In the genomic region with DNA sequence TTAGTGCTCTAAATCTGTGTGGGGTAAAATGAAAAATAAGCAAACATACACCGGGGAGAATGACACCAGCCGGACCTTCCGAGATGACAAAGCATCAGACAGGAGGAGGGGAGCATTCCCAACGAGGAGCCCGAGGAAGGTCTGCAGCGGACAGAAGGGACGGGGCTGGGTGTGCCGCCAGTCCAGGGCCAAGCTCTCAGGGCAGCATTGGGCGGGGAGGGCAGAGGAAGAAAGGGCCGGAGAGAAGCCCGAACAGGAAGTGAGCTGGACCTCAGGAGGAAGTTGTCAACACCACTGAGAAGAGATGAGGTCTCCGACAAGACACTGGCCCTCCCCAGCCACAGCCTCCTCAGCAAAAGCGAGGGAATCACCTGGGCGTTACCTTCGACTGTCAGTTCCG, we compare ENCODE assay signal across 29 cellular contexts.
"Had no signal": no experiment of that assay in that cellular context is flagged by ENCODE, and none has a peak within 500 bp of the region (broad histone marks: within the 10 kb centered on the region; RNA-seq: fewer than 3 reads in every experiment).

No MANE protein-coding gene starts in this region.

- H3K4me1 ChIP-seq: gastroesophageal sphincter had no signal

- H3K27ac ChIP-seq: brain microvascular endothelial cell, epithelial cell of prostate, esophagus squamous epithelium, gastroesophageal sphincter had no signal

- H3K4me3 Mint-ChIP-seq: activated CD4-positive, alpha-beta memory T cell treated with anti-CD3 and anti-CD28 coated beads for 36 hours; activated CD4-positive, alpha-beta T cell treated with anti-CD3 and anti-CD28 coated beads for 36 hours; activated CD4-positive, alpha-beta T cell treated with anti-CD3 and anti-CD28 coated beads, Interleukin-2, amount 10 ng/mL, durations not matched to agents 24 days and 14 days; activated CD8-positive, alpha-beta T cell treated with anti-CD3 and anti-CD28 coated beads, Interleukin-2, amount 10 ng/mL, durations not matched to agents 7 days and 5 days; activated naive CD8-positive, alpha-beta T cell; activated T-cell treated with anti-CD3 and anti-CD28 coated beads, Interleukin-2, amount 50 U/mL, for 4 hours; activated T-helper 17 cell treated with anti-CD3 and anti-CD28 coated beads, Interleukin-2, amount 50 U/mL, for 72 hours; effector memory CD8-positive, alpha-beta T cell; T-helper 17 cell; T-helper 2 cell treated with Interferon-gamma antibody and Interleukin-4, amounts not matched to agents 5 μg/mL and 100 μg/mL, for 36 hours had no signal

- H3K9me3 Mint-ChIP-seq: activated CD4-positive, alpha-beta memory T cell treated with anti-CD3 and anti-CD28 coated beads for 36 hours; activated CD4-positive, alpha-beta T cell treated with anti-CD3 and anti-CD28 coated beads, Interleukin-2, amount 10 ng/mL, durations not matched to agents 24 days and 14 days; activated T-cell treated with anti-CD3 and anti-CD28 coated beads, Interleukin-2, amount 50 U/mL, for 4 hours; activated T-helper 17 cell treated with anti-CD3 and anti-CD28 coated beads, Interleukin-2, amount 50 U/mL, for 72 hours; effector memory CD8-positive, alpha-beta T cell; T-helper 2 cell treated with Interferon-gamma antibody and Interleukin-4, amounts not matched to agents 5 μg/mL and 100 μg/mL, for 36 hours had no signal

- H3K9me3 ChIP-seq: esophagus squamous epithelium, gastroesophageal sphincter had no signal

- H3K27ac Mint-ChIP-seq: activated CD4-positive, alpha-beta memory T cell treated with anti-CD3 and anti-CD28 coated beads for 36 hours; activated CD4-positive, alpha-beta T cell treated with anti-CD3 and anti-CD28 coated beads for 36 hours; activated CD4-positive, alpha-beta T cell treated with anti-CD3 and anti-CD28 coated beads, Interleukin-2, amount 10 ng/mL, durations not matched to agents 24 days and 14 days; activated CD8-positive, alpha-beta T cell treated with anti-CD3 and anti-CD28 coated beads, Interleukin-2, amount 10 ng/mL, durations not matched to agents 7 days and 5 days; activated naive CD8-positive, alpha-beta T cell; activated T-helper 17 cell treated with anti-CD3 and anti-CD28 coated beads, Interleukin-2, amount 50 U/mL, for 72 hours; effector memory CD8-positive, alpha-beta T cell; T-helper 17 cell; T-helper 2 cell treated with Interferon-gamma antibody and Interleukin-4, amounts not matched to agents 5 μg/mL and 100 μg/mL, for 36 hours had no signal

- H3K27me3 ChIP-seq: brain microvascular endothelial cell had no signal

- H3K4me3 ChIP-seq: esophagus squamous epithelium, gastroesophageal sphincter had no signal

- H3K36me3 ChIP-seq: brain microvascular endothelial cell, esophagus squamous epithelium, gastroesophageal sphincter had no signal

- H3K27me3 Mint-ChIP-seq: activated CD4-positive, alpha-beta memory T cell treated with anti-CD3 and anti-CD28 coated beads for 36 hours had no signal

- ATAC-seq: activated CD4-positive, alpha-beta T cell treated with anti-CD3 and anti-CD28 coated beads for 36 hours; activated CD8-positive, alpha-beta T cell treated with anti-CD3 and anti-CD28 coated beads, Interleukin-2, amount 10 ng/mL, durations not matched to agents 7 days and 5 days; activated T-cell treated with anti-CD3 and anti-CD28 coated beads, Interleukin-2, amount 50 U/mL, for 4 hours; activated T-helper 17 cell treated with anti-CD3 and anti-CD28 coated beads, Interleukin-2, amount 50 U/mL, for 72 hours; effector memory CD8-positive, alpha-beta T cell; gastroesophageal sphincter; T-helper 17 cell had no signal

- H3K4me1 Mint-ChIP-seq: activated CD4-positive, alpha-beta T cell treated with anti-CD3 and anti-CD28 coated beads for 36 hours; activated CD4-positive, alpha-beta T cell treated with anti-CD3 and anti-CD28 coated beads, Interleukin-2, amount 10 ng/mL, durations not matched to agents 24 days and 14 days; activated T-helper 17 cell treated with anti-CD3 and anti-CD28 coated beads, Interleukin-2, amount 50 U/mL, for 72 hours; T-helper 17 cell had no signal

- H3K36me3 Mint-ChIP-seq: activated CD4-positive, alpha-beta memory T cell treated with anti-CD3 and anti-CD28 coated beads for 36 hours; activated naive CD8-positive, alpha-beta T cell had no signal

- DNase-seq: activated CD4-positive, alpha-beta memory T cell treated with anti-CD3 and anti-CD28 coated beads for 36 hours; activated CD4-positive, alpha-beta T cell treated with anti-CD3 and anti-CD28 coated beads for 36 hours; activated CD4-positive, alpha-beta T cell treated with anti-CD3 and anti-CD28 coated beads, Interleukin-2, amount 10 ng/mL, durations not matched to agents 24 days and 14 days; activated CD4-positive, CD25-positive, alpha-beta regulatory T cell; activated CD4-positive, CD25-positive, alpha-beta regulatory T cell treated with anti-CD3 and anti-CD28 coated beads, Interleukin-2, amount 50 U/mL, for 72 hours; activated CD8-positive, alpha-beta T cell treated with anti-CD3 and anti-CD28 coated beads, Interleukin-2, amount 10 ng/mL, durations not matched to agents 7 days and 5 days; activated effector memory CD4-positive, alpha-beta T cell treated with Interleukin-2 at 50 U/mL for 16 hours; activated gamma-delta T cell treated with Interleukin-2 at 50 U/mL for 16 hours; activated naive CD4-positive, alpha-beta T cell treated with anti-CD3 and anti-CD28 coated beads, Interleukin-2, amount 50 U/mL, for 16 hours; activated naive CD4-positive, alpha-beta T cell treated with Interleukin-2 at 50 U/mL for 16 hours; activated T-cell treated with anti-CD3 and anti-CD28 coated beads, Interleukin-2, amount 50 U/mL, for 4 hours; amniotic stem cell; anterior cingulate cortex; brain microvascular endothelial cell; caudate nucleus; cortex of kidney; dermis blood vessel endothelial cell; effector CD4-positive, alpha-beta T cell; effector memory CD8-positive, alpha-beta T cell; esophagus squamous epithelium; foreskin melanocyte; T-helper 1 cell; T-helper 17 cell; T1000 had no signal
